Comparison of ENCODE assay signal across 8 cellular contexts in the genomic region with DNA sequence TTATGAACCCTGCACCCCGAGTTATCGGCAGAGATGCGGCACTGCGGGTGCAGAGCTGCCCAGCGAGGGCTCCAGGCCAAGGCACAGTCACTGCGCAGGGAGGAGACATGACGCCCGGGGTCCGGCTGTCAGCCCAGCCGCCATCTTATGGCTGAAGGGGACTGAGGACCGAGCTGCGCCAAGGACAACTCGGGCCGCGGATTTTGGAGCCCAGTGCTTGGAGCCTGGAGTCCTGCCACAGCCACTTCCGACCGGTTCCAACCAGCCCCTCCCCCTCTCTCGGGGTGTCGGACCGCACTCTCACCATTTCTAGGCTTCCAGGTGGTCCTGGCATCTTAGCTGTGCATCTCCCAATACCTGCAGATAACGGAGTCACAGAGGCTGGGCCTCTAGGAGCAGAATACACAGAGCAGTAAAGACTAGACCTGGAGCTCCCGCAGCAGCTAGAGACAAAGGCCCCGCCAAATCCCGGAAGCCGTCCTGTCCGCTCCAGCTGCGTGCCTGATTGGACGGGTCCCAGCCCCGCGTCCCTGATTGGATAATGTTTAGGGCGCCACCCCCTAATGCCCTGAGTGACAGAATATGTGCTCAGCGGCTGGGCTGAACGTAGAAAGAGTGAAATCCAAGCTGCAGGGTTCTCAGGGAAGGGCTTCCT. TPM values are rescaled to one million over a fixed set of nuclear protein-coding genes. Genes with fewer than 3 reads are reported as not detected.
DNase-seq lines count a peak whose midpoint lies in the region; ATAC-seq and TF ChIP-seq lines count a peak whose summit lies in the region.

Gene ZNF680 (minus strand): TSS at position 451 of the 655 bp plus-strand sequence. CDS start 117 bp downstream, at position 334.

- H3K27me3 ChIP-seq in HUES6 (ENCODE audit: control insufficient read depth, insufficient read depth, low read length), result no peaks in the 10 kb centered on the region
- no peaks in the 10 kb centered on the region for H3K27me3 ChIP-seq in OCI-LY3 (ENCODE audit: low read depth, low read length)
- no peaks in the 10 kb centered on the region for H3K27me3 ChIP-seq in esophagus (ENCODE audit: control insufficient read depth in 1 of 2, insufficient read depth in 2 of 2, low read length in 2 of 2)
- H3K27me3 ChIP-seq in muscle layer of colon (ENCODE audit: control insufficient read depth in 1 of 2, insufficient read depth in 2 of 2, low read length in 2 of 2), result no peaks in the 10 kb centered on the region

- H3K4me3 Mint-ChIP-seq in activated T-cell treated with anti-CD3 and anti-CD28 coated beads, Interleukin-2, amount 50 U/mL, for 24 hours, result peak within 1 kb of the TSS; percentile 100

- H3K4me2 ChIP-seq in OCI-LY3 (ENCODE audit: low read length), result peak within 1 kb of the TSS; percentile 80

- H3K9me3 Mint-ChIP-seq in activated T-cell treated with anti-CD3 and anti-CD28 coated beads, Interleukin-2, amount 50 U/mL, for 24 hours, result peaks cover 6% of the 10 kb centered on the region

- peak within 1 kb of the TSS; percentile 91 for H3K9ac ChIP-seq in HUES6 (ENCODE audit: low read length)
- H3K9ac ChIP-seq in OCI-LY3 (ENCODE audit: low read length), result peak within 1 kb of the TSS; percentile 90
- peak within 1 kb of the TSS; percentile 54 for H3K9ac ChIP-seq in muscle layer of colon (ENCODE audit: low read length)

- H3K27ac Mint-ChIP-seq in activated T-cell treated with anti-CD3 and anti-CD28 coated beads, Interleukin-2, amount 50 U/mL, for 24 hours, result peak within 1 kb of the TSS; percentile 97

- peak within 1 kb of the TSS; percentile 88 for H2AFZ ChIP-seq in OCI-LY3 (ENCODE audit: low read depth, low read length)

- peaks cover 48% of the 10 kb centered on the region for H3K79me2 ChIP-seq in OCI-LY3 (ENCODE audit: low read length)

- peak within 1 kb of the TSS; percentile 61; the same call in 1 of the 2 replicates for H3K27ac ChIP-seq in HUES6 (ENCODE audit: low read depth, low read length)
- H3K27ac ChIP-seq in OCI-LY3 (ENCODE audit: low read length), result peak within 1 kb of the TSS; percentile 63
- H3K27ac ChIP-seq in esophagus (ENCODE audit: low read depth in 2 of 2, low read length in 1 of 2), result peak within 1 kb of the TSS; percentile 87 to 98
- peak within 1 kb of the TSS; percentile 83 for H3K27ac ChIP-seq in muscle layer of colon (ENCODE audit: low read depth, low read length)

- peak; percentile 99 for ATAC-seq in GM21447 (IDR thresholded peaks at IDR 0.05; ENCODE audit: unreplicated experiment)

- H3K36me3 ChIP-seq in HUES6 (ENCODE audit: control insufficient read depth, insufficient read depth, low read length) (no peaks in the 10 kb centered on the region), OCI-LY3 (replicated peaks; ENCODE audit: low read depth, low read length) (peaks cover 33% of the 10 kb centered on the region), esophagus (ENCODE audit: control insufficient read depth in 2 of 2, insufficient read depth in 2 of 2, low read length in 1 of 2) (no peaks in the 10 kb centered on the region), muscle layer of colon (ENCODE audit: insufficient read depth, low read length) (no peaks in the 10 kb centered on the region)

- peak within 1 kb of the TSS; percentile 91 for H3K4me3 ChIP-seq in HUES6 (ENCODE audit: low read depth, low read length)
- H3K4me3 ChIP-seq in OCI-LY3 (ENCODE audit: low read length), result peak within 1 kb of the TSS; percentile 91
- H3K4me3 ChIP-seq in esophagus (ENCODE audit: low read depth in 1 of 2, low read length in 2 of 2), result peak within 1 kb of the TSS; percentile 78 to 83
- H3K4me3 ChIP-seq in muscle layer of colon (ENCODE audit: low read depth in 1 of 2, low read length in 2 of 2), result peak within 1 kb of the TSS; percentile 83 to 85

- peaks cover 28% of the 10 kb centered on the region for H3K4me1 Mint-ChIP-seq in activated T-cell treated with anti-CD3 and anti-CD28 coated beads, Interleukin-2, amount 50 U/mL, for 24 hours (ENCODE audit: low read depth)

- 0% methylated on average over 33 of the region's 33 CpGs for WGBS in esophagus, 2 donors

- no peak for TF ChIP-seq CTCF in OCI-LY3 (IDR thresholded peaks at IDR 0.05; ENCODE audit: low read depth, low read length)

- peaks cover 43% of the 10 kb centered on the region for H3K36me3 Mint-ChIP-seq in activated T-cell treated with anti-CD3 and anti-CD28 coated beads, Interleukin-2, amount 50 U/mL, for 24 hours (ENCODE audit: low read depth)

- peak; percentile 99 for DNase-seq in DMS 273 (lab: John Stamatoyannopoulos, UW; ENCODE audit: unreplicated experiment)
- DNase-seq in activated T-cell treated with anti-CD3 and anti-CD28 coated beads, Interleukin-2, amount 50 U/mL, for 24 hours, result peak; percentile 88
- peak; percentile 79 to 84 for DNase-seq in stimulated activated CD8-positive, alpha-beta memory T cell treated with anti-CD3 and anti-CD28 coated beads, Interleukin-7, amount 100 ng/mL, for 4 hours (ENCODE audit: low read depth in 2 of 2)

- H4K20me1 ChIP-seq in OCI-LY3 (ENCODE audit: insufficient read depth, low read length), result no peaks in the 10 kb centered on the region

- peaks cover 29% of the 10 kb centered on the region for H3K9me3 ChIP-seq in HUES6 (ENCODE audit: control insufficient read depth, insufficient read depth, low read depth, low read length)
- peaks cover 4% of the 10 kb centered on the region; the same call in 1 of the 2 replicates for H3K9me3 ChIP-seq in OCI-LY3 (ENCODE audit: insufficient read depth, low read length)
- H3K9me3 ChIP-seq in esophagus (ENCODE audit: control insufficient read depth in 2 of 2, insufficient read depth in 1 of 2, low read depth in 1 of 2, low read length in 1 of 2), result no peaks in the 10 kb centered on the region
- H3K9me3 ChIP-seq in muscle layer of colon (ENCODE audit: low read length), result no peaks in the 10 kb centered on the region

- no peaks in the 10 kb centered on the region for H3K27me3 Mint-ChIP-seq in activated T-cell treated with anti-CD3 and anti-CD28 coated beads, Interleukin-2, amount 50 U/mL, for 24 hours

- H3K4me1 ChIP-seq in HUES6 (ENCODE audit: control insufficient read depth, insufficient read depth, low read length) (no peaks in the 10 kb centered on the region), OCI-LY3 (ENCODE audit: low read length) (no peaks in the 10 kb centered on the region), esophagus (ENCODE audit: control insufficient read depth in 2 of 2, insufficient read depth in 2 of 2, low read length in 1 of 2) (no peaks in the 10 kb centered on the region), muscle layer of colon (ENCODE audit: insufficient read depth, low read length) (peaks cover 8% of the 10 kb centered on the region)

RNA-seq across cellular contexts. Expression of gene ZNF680, which starts in this region (rescaled TPM):
- polyA plus RNA-seq in esophagus, result 1 to 10 TPM; 2.1 to 5.3 TPM

Comparison
In these comparisons a context has a peak if more than half of its experiments do, and no peak if none do; other contexts are left out.
1. Peak in every context shown above with its lines: DNase-seq, ATAC-seq, H3K4me3 ChIP-seq and H3K27ac ChIP-seq.